In the genomic region with DNA sequence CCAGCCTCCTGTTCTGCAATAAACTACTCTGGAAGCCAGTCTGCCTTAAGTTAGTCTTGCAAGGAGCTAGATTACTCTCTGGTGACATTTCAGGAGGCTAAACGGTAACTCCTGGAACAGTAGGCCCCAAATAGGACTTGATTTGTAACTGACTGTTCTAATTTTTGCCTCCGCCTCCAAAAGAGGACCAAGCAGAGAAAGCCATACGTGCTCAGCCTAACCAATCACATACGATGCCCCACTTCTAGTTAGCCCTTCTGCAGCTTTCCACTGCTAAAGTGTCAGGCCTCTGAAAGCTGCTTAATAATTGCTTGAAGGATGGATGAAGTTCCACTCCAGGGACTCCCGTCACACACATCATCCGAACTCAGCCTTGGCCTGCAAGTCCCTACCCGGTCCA, we compare ENCODE assay signal across 8 cellular contexts.
A peak's percentile ranks its signal among the peaks of the same experiment; 100 is the strongest.
DNase-seq lines count a peak whose midpoint lies in the region; ATAC-seq lines count a peak whose summit lies in the region.

No MANE protein-coding gene starts in this region.

- peak overlapping the region; percentile 87 for H3K4me3 ChIP-seq in ACC112 (ENCODE audit: low read depth, low read length)
- peak overlapping the region; percentile 90 to 99 (median 98) for H3K4me3 ChIP-seq in subcutaneous abdominal adipose tissue (ENCODE audit: low read depth in 1 of 5, low read length in 5 of 5)

- DNase-seq in HS-27A (ENCODE audit: low read depth) (peak; percentile 0), iris pigment epithelial cell (ENCODE audit: low read depth) (peak; percentile 57), GM19240 (ENCODE audit: insufficient read length, low spot score) (no peak)

- no peaks in the 10 kb centered on the region for H3K9me3 ChIP-seq in subcutaneous abdominal adipose tissue (ENCODE audit: control insufficient read depth in 5 of 5, low read length in 5 of 5)

- H3K27me3 ChIP-seq in ACC112 (ENCODE audit: insufficient read depth, low read length) (no peaks in the 10 kb centered on the region), subcutaneous abdominal adipose tissue (ENCODE audit: control insufficient read depth in 5 of 5, insufficient read depth in 4 of 5, low read length in 5 of 5) (no peaks in the 10 kb centered on the region)

- peak overlapping the region; percentile 32 for H2AFZ ChIP-seq in ACC112 (ENCODE audit: low read length, unreplicated experiment)

- peak overlapping the region; percentile 93 to 100 (median 98) for H3K9ac ChIP-seq in subcutaneous abdominal adipose tissue (ENCODE audit: low read length in 5 of 5)

- H3K36me3 ChIP-seq in ACC112 (ENCODE audit: insufficient read depth, low read length) (no peaks in the 10 kb centered on the region), subcutaneous abdominal adipose tissue (ENCODE audit: control insufficient read depth in 5 of 5, insufficient read depth in 5 of 5, low read length in 5 of 5) (peaks cover 0 to 26% (median 21%) of the 10 kb centered on the region in 5 donors)

- H3K27ac ChIP-seq in ACC112 (ENCODE audit: low read depth, low read length) = peak overlapping the region; percentile 50; the same call in 1 of the 2 replicates
- H3K27ac ChIP-seq in angular gyrus (ENCODE audit: low read depth, low read length) = peak overlapping the region; percentile 88
- peak overlapping the region; percentile 75 for H3K27ac ChIP-seq in subcutaneous abdominal adipose tissue (ENCODE audit: low read depth, low read length)

- H3K79me2 ChIP-seq in ACC112 (ENCODE audit: control insufficient read depth, insufficient read depth, low read length, unreplicated experiment) = peaks cover 37% of the 10 kb centered on the region

- peaks cover 8% of the 10 kb centered on the region for H3K4me1 ChIP-seq in ACC112 (ENCODE audit: control insufficient read depth, insufficient read depth, low read length, unreplicated experiment)
- H3K4me1 ChIP-seq in subcutaneous abdominal adipose tissue (ENCODE audit: control insufficient read depth in 5 of 5, insufficient read depth in 5 of 5, low read length in 5 of 5) = peaks cover 11 to 29% (median 26%) of the 10 kb centered on the region in 5 donors

- no peak for ATAC-seq in HG02852 (IDR thresholded peaks at IDR 0.05; ENCODE audit: unreplicated experiment)
- ATAC-seq in HG03280 (IDR thresholded peaks at IDR 0.05; ENCODE audit: unreplicated experiment) = no peak
